ENCODE assay signal across 1 cellular context in genomic region chr9:111910428-111910827, GRCh38.
TF ChIP-seq lines count a peak whose summit lies in the region.

No MANE protein-coding gene starts in this region.

TF ChIP-seq in GM23338, 12 proteins besides CTCF, POLR2A, EP300 and RAD21:
- TF ChIP-seq ZNF462 (CRISPR knock-in tag; IDR thresholded peaks at IDR 0.05): no peak
- TF ChIP-seq CREB1 (CRISPR knock-in tag; IDR thresholded peaks at IDR 0.05; ENCODE audit: low read depth): no peak
- TF ChIP-seq ZNF331 (CRISPR knock-in tag; IDR thresholded peaks at IDR 0.05; ENCODE audit: low read depth): no peak
- no peak for TF ChIP-seq ETS1 (IDR thresholded peaks at IDR 0.05)
- TF ChIP-seq ZNF114 (CRISPR knock-in tag; IDR thresholded peaks at IDR 0.05): no peak
- TF ChIP-seq POLR2AphosphoS5 (IDR thresholded peaks at IDR 0.05; ENCODE audit: low read depth): no peak
- no peak for TF ChIP-seq EZH2phosphoT487 (IDR thresholded peaks at IDR 0.05; ENCODE audit: unreplicated experiment)
- TF ChIP-seq STAT1 (IDR thresholded peaks at IDR 0.05; ENCODE audit: unreplicated experiment): no peak
- no peak for TF ChIP-seq NANOG (IDR thresholded peaks at IDR 0.05; ENCODE audit: borderline replicate concordance)
- no peak for TF ChIP-seq EZH2 (IDR thresholded peaks at IDR 0.05; ENCODE audit: low read depth, unreplicated experiment)
- TF ChIP-seq REST (IDR thresholded peaks at IDR 0.05; ENCODE audit: unreplicated experiment): no peak
- TF ChIP-seq JUNB (IDR thresholded peaks at IDR 0.05; ENCODE audit: unreplicated experiment): no peak
